In genomic region chr5:128213340-128213739, GRCh38 we compare ENCODE assay signal across 8 cellular contexts.
A peak's percentile ranks its signal among the peaks of the same experiment; 100 is the strongest.
DNase-seq lines count a peak whose midpoint lies in the region; ATAC-seq, FAIRE-seq and TF ChIP-seq lines count a peak whose summit lies in the region.

No MANE protein-coding gene starts in this region.

- intact Hi-C loops in colonic mucosa (cut with DNase I) (loop anchor here (2.0 to 5.0 kb wide), 2 partner anchors 285 to 629 kb away; no protein-coding TSS in a partner anchor), lower lobe of right lung (cut with DNase I) (loop anchor here (5.0 kb wide), 1 partner anchor 284 kb away; no protein-coding TSS in a partner anchor)

- no peak for DNase-seq in D721Med (ENCODE audit: insufficient read length, low spot score)
- no peak for DNase-seq in GM19239 (ENCODE audit: insufficient read length, low spot score)
- peak; percentile 70 for DNase-seq in LoVo (ENCODE audit: low spot score)
- peak; percentile 45 for DNase-seq in SK-N-MC (ENCODE audit: low read depth, low spot score)
- DNase-seq in colonic mucosa = peak; percentile 56
- no peak for DNase-seq in lower lobe of right lung
- DNase-seq in urothelium cell line (ENCODE audit: low spot score) = peak; percentile 53

- ATAC-seq in lower lobe of right lung (peak in 1 of 2 donors; percentile 56), GM21360 (IDR thresholded peaks at IDR 0.05; ENCODE audit: unreplicated experiment) (no peak)

- H3K9ac ChIP-seq in SK-N-MC (ENCODE audit: insufficient read length) (no peak overlapping the region), colonic mucosa (ENCODE audit: low read depth in 2 of 2, low read length in 2 of 2) (no peak overlapping the region)

- TF ChIP-seq CTCF in D721Med (IDR thresholded peaks at IDR 0.05; ENCODE audit: insufficient read depth, missing control alignments) (peak; percentile 97), colonic mucosa (IDR thresholded peaks at IDR 0.05) (peak; percentile 67), lower lobe of right lung (IDR thresholded peaks at IDR 0.05) (peak; percentile 69)

- H3K27me3 ChIP-seq in colonic mucosa (no peaks in the 10 kb centered on the region), lower lobe of right lung (ENCODE audit: low read depth) (no peaks in the 10 kb centered on the region)

- no peak overlapping the region for H3K4me3 ChIP-seq in SK-N-MC
- H3K4me3 ChIP-seq in colonic mucosa = no peak overlapping the region
- H3K4me3 ChIP-seq in lower lobe of right lung = no peak overlapping the region

- H3K36me3 ChIP-seq in SK-N-MC (ENCODE audit: insufficient read depth, low read length) (no peaks in the 10 kb centered on the region), colonic mucosa (no peaks in the 10 kb centered on the region), lower lobe of right lung (no peaks in the 10 kb centered on the region)

- H3K27ac ChIP-seq in SK-N-MC = no peak overlapping the region
- H3K27ac ChIP-seq in colonic mucosa = no peak overlapping the region
- H3K27ac ChIP-seq in lower lobe of right lung = no peak overlapping the region

- H3K4me1 ChIP-seq in colonic mucosa = no peaks in the 10 kb centered on the region
- no peaks in the 10 kb centered on the region for H3K4me1 ChIP-seq in lower lobe of right lung

- peak; percentile 94 for FAIRE-seq in D721Med (lab: Jason Lieb, UNC)
- peak; percentile 76 for FAIRE-seq in GM19239 (lab: Jason Lieb, UNC)
- FAIRE-seq in urothelium cell line (lab: Jason Lieb, UNC) = no peak

- H3K9me3 ChIP-seq in SK-N-MC (ENCODE audit: low read depth, low read length) (no peaks in the 10 kb centered on the region), colonic mucosa (no peaks in the 10 kb centered on the region), lower lobe of right lung (no peaks in the 10 kb centered on the region)

Comparison
In these comparisons a context has a peak if more than half of its experiments do, and no peak if none do; other contexts are left out.
1. DNase-seq: peak in LoVo (single experiment), SK-N-MC (single experiment), colonic mucosa (single experiment) and urothelium cell line (single experiment); none in D721Med (single experiment), GM19239 (single experiment) and lower lobe of right lung (single experiment).
2. Peak in every context shown above with its lines, with median percentiles within 50 percentile points of each other: CTCF ChIP-seq.